ENCODE assay signal across 8 cellular contexts in genomic region chr4:123444298-123444731, GRCh38. TPM values are rescaled to one million over a fixed set of nuclear protein-coding genes. Genes with fewer than 3 reads are reported as not detected.
A peak's percentile ranks its signal among the peaks of the same experiment; 100 is the strongest.
DNase-seq lines count a peak whose midpoint lies in the region; ATAC-seq, FAIRE-seq and TF ChIP-seq lines count a peak whose summit lies in the region.

No MANE protein-coding gene starts in this region.

- peak; percentile 71 for ATAC-seq in GM21576 (IDR thresholded peaks at IDR 0.05; ENCODE audit: unreplicated experiment)
- peak; percentile 34 to 89 (median 86) for ATAC-seq in heart left ventricle

- DNase-seq in GM10248 (ENCODE audit: extremely low spot score) (peak; percentile 29), HuH-7.5 (ENCODE audit: low spot score) (peak; percentile 23), heart left ventricle (peak in 4 of 5 donors; percentile 40 to 65 (median 54)), renal cortical epithelial cell (ENCODE audit: low read depth) (peak; percentile 49), RCC 7860 (ENCODE audit: low spot score) (no peak)
- peak; percentile 6 for DNase-seq in activated CD4-positive, alpha-beta T cell treated with anti-CD3 and anti-CD28 coated beads, Interleukin-2, amount 50 U/mL, for 1 hour
- no peak for DNase-seq in activated effector memory CD4-positive, alpha-beta T cell treated with anti-CD3 and anti-CD28 coated beads, Interleukin-2, amount 50 U/mL, for 16 hours

- H3K4me3 ChIP-seq in heart left ventricle, result peak overlapping the region in 4 of 12 donors; percentile 4 to 34 (median 19)

- no peaks in the 10 kb centered on the region for H3K36me3 ChIP-seq in heart left ventricle

- peak overlapping the region in 10 of 12 donors; percentile 8 to 73 (median 28) for H3K27ac ChIP-seq in heart left ventricle

- peaks cover 0 to 22% (median 9%) of the 10 kb centered on the region in 12 donors for H3K4me1 ChIP-seq in heart left ventricle

- WGBS in heart left ventricle, 4 donors, result 27 to 40% (median 34%) methylated on average over 9 of the region's 9 CpGs

- H3K27me3 ChIP-seq in heart left ventricle, result no peaks in the 10 kb centered on the region

- intact Hi-C loops in heart left ventricle (cut with DNase I), result no loop called here

- no peak for FAIRE-seq in RCC 7860 (lab: Jason Lieb, UNC)

- CTCF ChIA-PET in GM10248 (lab: Yijun Ruan, JAX), result interaction anchor here (0.9 kb wide), 1 partner anchor 17 kb away, joined by 3 read pairs; no protein-coding TSS in a partner anchor

- POLR2A ChIA-PET in GM10248 (lab: Yijun Ruan, JAX), result no interaction called here

- no peak for TF ChIP-seq CTCF in GM10248 (IDR thresholded peaks at IDR 0.05; ENCODE audit: control extremely low read depth, extremely low read depth, low read depth, missing control alignments)
- no peak for TF ChIP-seq CTCF in heart left ventricle (IDR thresholded peaks at IDR 0.05)

- H3K9me3 ChIP-seq in heart left ventricle, result no peaks in the 10 kb centered on the region

- TF ChIP-seq POLR2A in heart left ventricle (IDR thresholded peaks at IDR 0.05), result no peak

RNA-seq across cellular contexts. Expression of gene SPRY1, which starts 47.7 kb away (rescaled TPM):
- total RNA-seq in heart left ventricle (100 to 1,000 TPM in 1 of 9 donors, 10 to 100 TPM in 8; 28.0 to 104 (median 39.1) TPM), renal cortical epithelial cell (7.9 and 8.0 TPM in 2 replicates)
- 10 to 100 TPM; 17.0 to 57.6 TPM for polyA plus RNA-seq in heart left ventricle

Comparison
In these comparisons a context has a peak if more than half of its experiments do, and no peak if none do; other contexts are left out.
1. DNase-seq: peak in GM10248 (single experiment), HuH-7.5 (single experiment), activated CD4-positive, alpha-beta T cell treated with anti-CD3 and anti-CD28 coated beads, Interleukin-2, amount 50 U/mL, for 1 hour (single experiment), heart left ventricle (4 of 5) and renal cortical epithelial cell (single experiment); none in RCC 7860 (single experiment) and activated effector memory CD4-positive, alpha-beta T cell treated with anti-CD3 and anti-CD28 coated beads, Interleukin-2, amount 50 U/mL, for 16 hours (single experiment).